In the genomic region with DNA sequence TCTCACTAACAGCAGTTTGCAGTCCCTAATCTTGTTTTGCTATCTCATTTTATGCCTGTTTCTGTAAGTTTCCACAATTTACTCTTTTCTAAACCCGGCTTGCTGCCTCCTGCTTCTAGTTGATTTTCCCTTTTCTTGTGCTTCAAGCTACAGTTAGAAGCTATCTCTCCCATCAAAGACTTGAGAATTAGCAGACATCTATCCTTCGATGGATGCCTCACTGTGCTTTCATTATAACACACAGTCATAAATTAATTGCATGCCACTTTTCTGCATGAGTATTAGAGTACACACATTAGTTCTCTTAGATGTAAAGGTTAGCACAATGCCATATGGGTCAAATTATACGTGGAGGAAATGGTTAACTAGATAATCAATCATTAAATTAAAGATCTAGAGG, we compare ENCODE assay signal across 26 cellular contexts. TPM values are rescaled to one million over a fixed set of nuclear protein-coding genes. Genes with fewer than 3 reads are reported as not detected.
A peak's percentile ranks its signal among the peaks of the same experiment; 100 is the strongest.
DNase-seq lines count a peak whose midpoint lies in the region; ATAC-seq, FAIRE-seq and TF ChIP-seq lines count a peak whose summit lies in the region.
"Had no signal": no experiment of that assay in that cellular context is flagged by ENCODE, and none has a peak within 500 bp of the region (broad histone marks: within the 10 kb centered on the region; RNA-seq: fewer than 3 reads in every experiment).

No MANE protein-coding gene starts in this region.

- TF ChIP-seq POLR2A in H54 (IDR thresholded peaks at IDR 0.05; ENCODE audit: low read depth, low read length) (no peak), endothelial cell of umbilical vein (IDR thresholded peaks at IDR 0.05; ENCODE audit: low read depth, low read length) (no peak)

- peaks cover 48% of the 10 kb centered on the region for H3K4me1 Mint-ChIP-seq in neural progenitor cell

- H3K9ac ChIP-seq in endothelial cell of umbilical vein (replicated peaks; ENCODE audit: extremely low read depth, insufficient read depth, low read length) (no peak overlapping the region), neural progenitor cell (no peak overlapping the region)

- peaks cover 8% of the 10 kb centered on the region for H3F3A ChIP-seq in neural progenitor cell (ENCODE audit: low read depth)

- no peak overlapping the region for H3K27ac ChIP-seq in endothelial cell of umbilical vein (ENCODE audit: insufficient read depth, low read depth, low read length)
- no peak overlapping the region for H3K27ac ChIP-seq in neural progenitor cell
- H3K27ac ChIP-seq: esophagus squamous epithelium, lower lobe of right lung, prostate gland, stomach, upper lobe of left lung, VCaP had no signal

- no peaks in the 10 kb centered on the region for H3K9me1 ChIP-seq in endothelial cell of umbilical vein (replicated peaks; ENCODE audit: control insufficient read depth, extremely low read depth, insufficient read depth, low read length)

- POLR2A ChIA-PET in endothelial cell of umbilical vein (lab: Charles Lee): no interaction called here

- peak overlapping the region; percentile 61 for H2AFZ ChIP-seq in endothelial cell of umbilical vein (ENCODE audit: low read depth, low read length)
- H2AFZ ChIP-seq in neural progenitor cell (replicated peaks): no peak overlapping the region

- ATAC-seq in GM21723 (IDR thresholded peaks at IDR 0.05; ENCODE audit: unreplicated experiment): no peak
- ATAC-seq: GM12878; K562; lower lobe of right lung; naive thymus-derived CD4-positive, alpha-beta T cell had no signal

- H3K27me3 ChIP-seq in endothelial cell of umbilical vein (ENCODE audit: control insufficient read depth in 2 of 2, insufficient read depth in 2 of 2, low read length in 2 of 2) (no peaks in the 10 kb centered on the region), neural progenitor cell (no peaks in the 10 kb centered on the region)
- H3K27me3 ChIP-seq: esophagus squamous epithelium, stomach, upper lobe of left lung had no signal

- FAIRE-seq in H54 (lab: Jason Lieb, UNC) (peak; percentile 23), endothelial cell of umbilical vein (lab: Jason Lieb, UNC) (no peak)
- FAIRE-seq: G401.6, GM12878, K562 had no signal

- intact Hi-C loops in endothelial cell of umbilical vein (cut with micrococcal nuclease): no loop called here
- intact Hi-C loops in posterior cingulate gyrus (cut with DNase I): no loop called here

- H3K4me3 Mint-ChIP-seq in neural progenitor cell: no peak overlapping the region
- H3K4me3 Mint-ChIP-seq: naive thymus-derived CD4-positive, alpha-beta T cell; T-helper 1 cell treated with Interleukin-12 subunit alpha and Interleukin-12 subunit beta and Interleukin-4 antibody, amounts not matched to agents 30 μg/mL and 1 μg/mL, for 36 hours had no signal

- no TSS peak for BruUV-seq in endothelial cell of umbilical vein (replicated peaks; lab: Mats Ljungman, UMichigan)

- H3K4me2 ChIP-seq in endothelial cell of umbilical vein (ENCODE audit: insufficient read depth, low read length) (no peak overlapping the region), neural progenitor cell (peak overlapping the region; percentile 23)

- no peaks in the 10 kb centered on the region for H3K36me3 ChIP-seq in endothelial cell of umbilical vein (ENCODE audit: control insufficient read depth in 2 of 2, extremely low read depth in 1 of 2, insufficient read depth in 2 of 2, low read length in 2 of 2)
- no peaks in the 10 kb centered on the region for H3K36me3 ChIP-seq in neural progenitor cell
- H3K36me3 ChIP-seq: esophagus squamous epithelium, lower lobe of right lung, prostate gland, stomach, upper lobe of left lung had no signal

- dilution Hi-C loops in endothelial cell of umbilical vein (cut with MboI; ENCODE audit: extremely low pct_ligation_motif_present, low sequenced_read_pairs): no loop called here

- H3K9me3 Mint-ChIP-seq in neural progenitor cell: peaks cover 3% of the 10 kb centered on the region
- H3K9me3 Mint-ChIP-seq: T-helper 1 cell treated with Interleukin-12 subunit alpha and Interleukin-12 subunit beta and Interleukin-4 antibody, amounts not matched to agents 30 μg/mL and 1 μg/mL, for 36 hours had no signal

- TF ChIP-seq CTCF in endothelial cell of umbilical vein (IDR thresholded peaks at IDR 0.05; ENCODE audit: extremely low read depth in 1 of 2, insufficient read depth in 1 of 2, low read depth in 1 of 2, low read length in 2 of 2) (no peak), neural progenitor cell (IDR thresholded peaks at IDR 0.05) (no peak)

- H3K27ac Mint-ChIP-seq in neural progenitor cell: peak overlapping the region; percentile 10
- H3K27ac Mint-ChIP-seq: naive thymus-derived CD4-positive, alpha-beta T cell; T-helper 1 cell treated with Interleukin-12 subunit alpha and Interleukin-12 subunit beta and Interleukin-4 antibody, amounts not matched to agents 30 μg/mL and 1 μg/mL, for 36 hours had no signal

- no peaks in the 10 kb centered on the region for H3K9me3 ChIP-seq in endothelial cell of umbilical vein (replicated peaks; ENCODE audit: control insufficient read depth, insufficient read depth, low read length)
- no peaks in the 10 kb centered on the region for H3K9me3 ChIP-seq in neural progenitor cell (ENCODE audit: low read depth)
- H3K9me3 ChIP-seq: esophagus squamous epithelium, lower lobe of right lung, prostate gland, stomach, upper lobe of left lung had no signal

- H3K4me3 ChIP-seq in endothelial cell of umbilical vein (replicated peaks in 1 of 3; ENCODE audit: insufficient read depth in 1 of 3, low read depth in 1 of 3, low read length in 3 of 3): no peak overlapping the region
- no peak overlapping the region for H3K4me3 ChIP-seq in neural progenitor cell
- H3K4me3 ChIP-seq: esophagus squamous epithelium, GM12878, K562, lower lobe of right lung, prostate gland, stomach, upper lobe of left lung had no signal

- CTCF ChIA-PET in endothelial cell of umbilical vein (lab: Charles Lee): interaction anchor here (1.3 kb wide), 1 partner anchor 13 kb away, joined by 4 read pairs; no protein-coding TSS in a partner anchor

- H4K20me1 ChIP-seq in endothelial cell of umbilical vein (replicated peaks; ENCODE audit: control insufficient read depth, extremely low read depth, insufficient read depth, low read length): no peaks in the 10 kb centered on the region
- peaks cover 31% of the 10 kb centered on the region for H4K20me1 ChIP-seq in neural progenitor cell (ENCODE audit: low read depth)

- H3K27me3 Mint-ChIP-seq in neural progenitor cell (ENCODE audit: insufficient read depth, low read depth): no peaks in the 10 kb centered on the region
- H3K27me3 Mint-ChIP-seq: naive thymus-derived CD4-positive, alpha-beta T cell had no signal

- H3K4me1 ChIP-seq in endothelial cell of umbilical vein (ENCODE audit: control insufficient read depth, extremely low read depth, insufficient read depth, low read length) (peaks cover 7% of the 10 kb centered on the region), neural progenitor cell (peaks cover 48% of the 10 kb centered on the region)
- H3K4me1 ChIP-seq: esophagus squamous epithelium, prostate gland, upper lobe of left lung had no signal

- DNase-seq in H54 (ENCODE audit: insufficient read length, low spot score): no peak
- peak; percentile 70 for DNase-seq in NCI-H69 (lab: John Stamatoyannopoulos, UW)
- DNase-seq in endothelial cell of umbilical vein (ENCODE audit: low read depth, low spot score): no peak
- DNase-seq in neural progenitor cell (ENCODE audit: low spot score): no peak
- DNase-seq in HuH-7 (ENCODE audit: low spot score): no peak
- DNase-seq in posterior cingulate gyrus: no peak
- DNase-seq: activated CD4-positive, alpha-beta T cell treated with anti-CD3 and anti-CD28 coated beads, Interleukin-2, amount 50 U/mL, for 48 hours; activated T-cell treated with anti-CD3 and anti-CD28 coated beads for 4 hours; amygdala; esophagus squamous epithelium; lower lobe of right lung; MV-4-11; naive thymus-derived CD4-positive, alpha-beta T cell; NCI-H2029; NCI-H446 treated with DMSO at 0.1 percent for 48 hours; Right ventricle myocardium superior; stimulated activated CD4-positive, alpha-beta T cell treated with anti-CD3 and anti-CD28 coated beads, Interleukin-2, amount 100 ng/mL, for 48 hours; stomach; upper lobe of left lung had no signal

- H3K79me2 ChIP-seq in endothelial cell of umbilical vein (ENCODE audit: control insufficient read depth, insufficient read depth, low read length): no peaks in the 10 kb centered on the region
- peaks cover 95% of the 10 kb centered on the region for H3K79me2 ChIP-seq in neural progenitor cell (ENCODE audit: low read depth)

- H3K36me3 Mint-ChIP-seq in neural progenitor cell: peaks cover 14% of the 10 kb centered on the region
- H3K36me3 Mint-ChIP-seq: naive thymus-derived CD4-positive, alpha-beta T cell had no signal

TF ChIP-seq in endothelial cell of umbilical vein, 7 proteins besides CTCF, POLR2A, EP300 and RAD21:
- TF ChIP-seq MYC (IDR thresholded peaks at IDR 0.05; ENCODE audit: low read depth, low read length) (no peak), JUN (IDR thresholded peaks at IDR 0.05; ENCODE audit: borderline replicate concordance, insufficient read depth, insufficient read length, low read depth) (no peak), EZH2 (IDR thresholded peaks at IDR 0.05; ENCODE audit: borderline replicate concordance, low read depth, low read length, severe bottlenecking) (no peak), POLR2AphosphoS5 (IDR thresholded peaks at IDR 0.05; ENCODE audit: insufficient read depth, low read depth, low read length) (no peak), FOS (IDR thresholded peaks at IDR 0.05; ENCODE audit: borderline replicate concordance, insufficient read depth, low read length) (no peak)

RNA-seq across cellular contexts. Expression of a gene that starts 48.7 kb away (rescaled TPM):
- total RNA-seq in endothelial cell of umbilical vein (1.2 and 1.7 TPM in 2 replicates), neural progenitor cell (ENCODE audit: low replicate concordance) (69.5 and 134 TPM in 2 replicates)
- 0.49 and 0.68 TPM in 2 replicates for polyA plus RNA-seq in endothelial cell of umbilical vein
- polyA plus RNA-seq in endothelial cell of umbilical vein (2011; cell fraction: cytosol; rRNA removed): 0.68 and 0.73 TPM in 2 replicates
- 1.3 and 1.6 TPM in 2 replicates for polyA plus RNA-seq in endothelial cell of umbilical vein (2011; cell fraction: nucleus; rRNA removed)
- 0.45 and 0.76 TPM in 2 replicates for polyA plus RNA-seq in endothelial cell of umbilical vein (2012)
- 1.5 and 1.6 TPM in 2 replicates for polyA minus RNA-seq in endothelial cell of umbilical vein
- not detected for polyA minus RNA-seq in endothelial cell of umbilical vein (2011; cell fraction: cytosol; rRNA and poly(A)+ RNA removed)
- polyA minus RNA-seq in endothelial cell of umbilical vein (2011; cell fraction: nucleus; rRNA and poly(A)+ RNA removed): 3.3 and 4.3 TPM in 2 replicates

Comparison
In these comparisons a context has a peak if more than half of its experiments do, and no peak if none do; other contexts are left out.
1. RNA of a gene that starts 48.7 kb away (total RNA-seq): 69.5 to 134 TPM in neural progenitor cell; 1.2 to 1.7 TPM in endothelial cell of umbilical vein; every median in the first group is over 10 times any median in the second.